Comparison of ENCODE assay signal across 27 cellular contexts in genomic region chr16:88911946-88912310, GRCh38. TPM values are rescaled to one million over a fixed set of nuclear protein-coding genes. Genes with fewer than 3 reads are reported as not detected.
"Had no signal": no experiment of that assay in that cellular context is flagged by ENCODE, and none has a peak within 500 bp of the region (broad histone marks: within the 10 kb centered on the region; RNA-seq: fewer than 3 reads in every experiment).

No MANE protein-coding gene starts in this region.

- ATAC-seq: Right ventricle myocardium inferior, SK-N-SH treated with all-trans-retinoic acid at 6 μM for 48 hours had no signal

- H3K9ac ChIP-seq: KMS-11 had no signal

- H3K4me1 ChIP-seq: SJCRH30 had no signal

- H3K4me3 ChIP-seq: PC-9, Peyer's patch, SJCRH30 had no signal

- H3K4me2 ChIP-seq: KMS-11, PC-9 had no signal

- H2AFZ ChIP-seq: PC-9 had no signal

- H3K27ac ChIP-seq: HL-60, KMS-11, PC-9, SJCRH30 had no signal

- DNase-seq: Kasumi-1; MM.1S; NCI-H1092 treated with DMSO at 0.1 percent for 48 hours; NCI-H1436; NCI-H187; NCI-H2029; NCI-H2081 treated with DMSO at 0.1 percent for 48 hours; NCI-H2171; NCI-H226; NCI-H446; NCI-H510A; NCI-H524 treated with DMSO at 0.1 percent for 48 hours; NCI-H69; NCI-H774; NK-92 treated with Interleukin-12 subunit alpha and Interleukin-12 subunit beta, amount 100 ng/mL, for 24 hours; OCI-M1; PC-9; Peyer's patch; SHP77 treated with DMSO at 0.1 percent for 48 hours; SJCRH30 had no signal

- FAIRE-seq: HTR-8/SVneo had no signal

- H3K9me3 ChIP-seq: Peyer's patch, SJCRH30 had no signal

- H3K36me3 ChIP-seq: Peyer's patch, SJCRH30 had no signal

- H3K27me3 ChIP-seq: Peyer's patch, SJCRH30 had no signal

RNA-seq across cellular contexts. Expression of gene PABPN1L, which starts 45.5 kb away (rescaled TPM):
- total RNA-seq: M059J, PC-9, Peyer's patch, Right ventricle myocardium inferior, RPMI7951, SJCRH30 had no signal
